Comparison of ENCODE assay signal across 8 cellular contexts in the genomic region with DNA sequence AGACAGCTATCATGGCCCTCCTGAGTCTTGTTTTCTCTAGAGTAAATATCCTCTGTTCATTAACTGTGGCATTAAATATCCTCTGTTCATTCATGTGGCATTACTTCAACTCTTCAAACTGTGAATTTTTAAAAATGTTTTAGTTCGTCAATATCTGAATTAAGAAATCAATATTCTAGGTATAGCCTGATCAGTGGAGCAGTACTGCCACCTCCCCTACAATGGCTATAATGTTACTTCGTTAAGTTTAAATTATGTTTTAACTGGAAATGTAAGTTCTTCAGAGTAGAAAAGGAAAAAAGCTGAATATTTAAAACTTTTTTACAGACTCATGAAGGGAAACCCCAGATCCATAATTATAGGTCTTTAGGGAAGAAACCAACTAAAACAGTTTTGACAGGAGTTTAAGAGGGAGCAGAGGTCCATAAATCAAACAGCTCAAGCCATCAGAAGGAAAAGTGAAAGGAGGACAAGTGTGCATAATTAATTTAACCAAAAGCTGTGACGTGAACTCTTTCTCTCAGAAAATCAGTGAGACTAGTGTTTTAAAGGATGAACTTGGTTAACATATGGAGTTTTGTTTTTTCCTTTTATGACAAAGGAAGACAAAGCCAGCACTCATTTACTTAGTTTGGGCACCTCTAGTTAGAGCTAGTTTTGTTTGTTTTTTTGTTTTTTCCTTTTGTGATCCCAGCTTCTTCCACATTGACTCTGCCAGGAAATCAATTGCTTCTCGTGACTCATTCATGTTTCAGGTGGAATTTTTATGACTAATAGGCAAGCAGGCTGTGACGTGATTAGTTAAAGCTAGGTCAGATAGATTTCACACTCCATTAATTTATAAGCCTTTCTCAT.
A peak's percentile ranks its signal among the peaks of the same experiment; 100 is the strongest.
DNase-seq lines count a peak whose midpoint lies in the region; ATAC-seq and TF ChIP-seq lines count a peak whose summit lies in the region.

No MANE protein-coding gene starts in this region.

- peaks cover 0 to 4% of the 10 kb centered on the region in 2 donors for H3K4me1 ChIP-seq in muscle layer of duodenum (ENCODE audit: control insufficient read depth in 1 of 2, insufficient read depth in 2 of 2, low read length in 2 of 2)

- H3K36me3 ChIP-seq in brain microvascular endothelial cell (replicated peaks) (no peaks in the 10 kb centered on the region), muscle layer of duodenum (ENCODE audit: control insufficient read depth in 1 of 2, insufficient read depth in 2 of 2, low read length in 2 of 2) (peaks cover 0 to 3% of the 10 kb centered on the region in 2 donors)

- peak; percentile 52 for ATAC-seq in HG03460 (IDR thresholded peaks at IDR 0.05; ENCODE audit: unreplicated experiment)
- no peak for ATAC-seq in GM21423 (IDR thresholded peaks at IDR 0.05; ENCODE audit: unreplicated experiment)

- no peak overlapping the region for H3K4me3 ChIP-seq in brain microvascular endothelial cell (ENCODE audit: low read depth, low read length)
- no peak overlapping the region for H3K4me3 ChIP-seq in muscle layer of duodenum (ENCODE audit: low read depth in 1 of 2, low read length in 2 of 2)

- TF ChIP-seq CTCF in brain microvascular endothelial cell (IDR thresholded peaks at IDR 0.05; ENCODE audit: low read depth, low read length, missing control alignments) = no peak

- H3K27ac ChIP-seq in brain microvascular endothelial cell (peak overlapping the region; percentile 74), muscle layer of duodenum (ENCODE audit: low read length) (peak overlapping the region; percentile 69)

- no peaks in the 10 kb centered on the region for H3K9me3 ChIP-seq in muscle layer of duodenum (ENCODE audit: control insufficient read depth in 1 of 2, low read length in 2 of 2)

- H3K27me3 ChIP-seq in brain microvascular endothelial cell (replicated peaks) (no peaks in the 10 kb centered on the region), muscle layer of duodenum (ENCODE audit: low read depth, low read length) (no peaks in the 10 kb centered on the region)

- in situ Hi-C loops in brain microvascular endothelial cell (cut with HindIII; ENCODE audit: low pct_ligation_motif_present, low sequenced_read_pairs) = no loop called here

- DNase-seq in DMS53 treated with DMSO at 0.1 percent for 48 hours (lab: John Stamatoyannopoulos, UW; ENCODE audit: unreplicated experiment) (peak; percentile 2), brain microvascular endothelial cell (peak; percentile 75), GDM1 (lab: John Stamatoyannopoulos, UW) (no peak), SIG-M5 (lab: John Stamatoyannopoulos, UW) (no peak)
- no peak for DNase-seq in activated effector memory CD4-positive, alpha-beta T cell treated with Interleukin-2 at 50 U/mL for 16 hours

Comparison
In these comparisons a context has a peak if more than half of its experiments do, and no peak if none do; other contexts are left out.
1. DNase-seq: peak in DMS53 treated with DMSO at 0.1 percent for 48 hours (single experiment) and brain microvascular endothelial cell (single experiment); none in GDM1 (single experiment), activated effector memory CD4-positive, alpha-beta T cell treated with Interleukin-2 at 50 U/mL for 16 hours (single experiment) and SIG-M5 (single experiment).